In the genomic region with DNA sequence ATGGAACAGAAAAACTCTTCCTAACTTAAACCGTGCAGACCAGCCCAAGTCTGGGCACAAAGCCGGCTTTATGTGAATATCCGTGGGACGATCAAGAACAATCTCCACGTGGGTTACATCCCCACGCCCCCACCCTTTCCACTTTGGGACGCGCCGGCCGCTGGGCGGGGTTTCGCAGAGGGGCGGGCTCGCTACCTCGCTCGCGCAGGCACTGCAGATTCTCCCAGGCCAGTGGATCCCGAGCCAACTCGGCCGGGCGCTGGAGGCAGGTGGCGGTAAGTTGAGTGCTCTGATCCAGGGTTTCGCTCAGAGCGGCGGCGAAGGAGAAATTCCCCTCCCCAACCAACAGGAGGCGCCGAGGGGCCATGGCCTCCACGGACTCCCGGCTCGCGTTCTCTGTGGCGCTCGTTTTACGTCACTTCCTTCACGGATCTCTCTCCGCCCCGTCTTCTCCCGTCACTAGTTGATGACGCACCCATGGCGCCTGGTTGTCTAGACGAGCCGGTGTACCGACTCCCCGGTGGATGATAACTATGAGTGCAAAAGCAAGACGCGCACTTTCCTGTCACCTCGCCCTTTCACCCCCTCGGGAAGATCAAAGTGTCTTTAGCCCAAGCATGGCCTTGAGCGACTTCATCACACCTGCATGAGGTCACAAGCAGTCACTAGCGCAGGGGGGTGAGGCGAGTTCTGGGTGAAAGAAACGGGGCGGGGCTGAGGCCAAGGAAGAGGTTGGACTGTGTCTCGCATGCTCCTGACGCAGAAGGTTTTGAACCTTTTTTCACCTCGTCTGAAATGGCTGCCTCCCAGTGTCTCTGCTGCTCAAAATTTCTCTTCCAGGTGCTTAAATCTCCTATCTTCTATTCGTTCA, we compare ENCODE assay signal across 1 cellular context.
TF ChIP-seq lines count a peak whose summit lies in the region.

A gene with protein sequence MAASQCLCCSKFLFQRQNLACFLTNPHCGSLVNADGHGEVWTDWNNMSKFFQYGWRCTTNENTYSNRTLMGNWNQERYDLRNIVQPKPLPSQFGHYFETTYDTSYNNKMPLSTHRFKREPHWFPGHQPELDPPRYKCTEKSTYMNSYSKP (plus strand): TSS at position 776 of the 871 bp plus-strand sequence. CDS start 20 bp downstream, at position 796.
A gene with protein sequence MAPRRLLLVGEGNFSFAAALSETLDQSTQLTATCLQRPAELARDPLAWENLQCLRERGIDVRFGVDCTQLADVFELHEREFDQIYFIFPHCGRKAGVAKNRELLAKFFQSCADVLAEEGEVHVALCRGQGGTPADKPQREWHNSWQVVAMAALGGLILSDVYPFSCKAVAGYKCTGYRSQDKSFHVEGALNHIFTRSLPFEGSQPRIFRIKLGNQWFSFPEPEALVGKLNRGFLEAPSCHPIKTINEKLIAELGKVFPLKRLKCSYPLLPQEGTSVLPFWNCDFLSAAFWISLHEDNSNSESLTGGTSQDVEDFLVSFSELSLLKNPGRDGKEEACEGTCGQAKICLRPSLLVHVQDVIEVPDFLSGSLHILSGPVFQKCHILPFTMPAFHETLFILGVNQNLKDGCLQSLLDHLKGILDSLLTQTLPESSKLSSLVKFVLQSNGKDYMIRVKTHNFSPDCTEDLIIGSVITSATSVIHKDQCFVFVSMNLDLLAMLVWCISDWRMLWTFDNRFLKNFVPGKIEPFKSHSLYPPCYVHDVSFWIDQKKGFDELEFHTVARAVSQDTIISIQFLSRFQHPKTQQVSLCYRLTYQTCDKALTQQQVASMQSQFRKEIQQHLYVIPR (minus strand): TSS at position 400 of the 871 bp plus-strand sequence. CDS start 33 bp downstream, at position 367.

TF ChIP-seq in HepG2, 621 proteins besides CTCF, POLR2A, EP300 and RAD21 (continued from another document and continues in another):
- TF ChIP-seq, protein P1, sequence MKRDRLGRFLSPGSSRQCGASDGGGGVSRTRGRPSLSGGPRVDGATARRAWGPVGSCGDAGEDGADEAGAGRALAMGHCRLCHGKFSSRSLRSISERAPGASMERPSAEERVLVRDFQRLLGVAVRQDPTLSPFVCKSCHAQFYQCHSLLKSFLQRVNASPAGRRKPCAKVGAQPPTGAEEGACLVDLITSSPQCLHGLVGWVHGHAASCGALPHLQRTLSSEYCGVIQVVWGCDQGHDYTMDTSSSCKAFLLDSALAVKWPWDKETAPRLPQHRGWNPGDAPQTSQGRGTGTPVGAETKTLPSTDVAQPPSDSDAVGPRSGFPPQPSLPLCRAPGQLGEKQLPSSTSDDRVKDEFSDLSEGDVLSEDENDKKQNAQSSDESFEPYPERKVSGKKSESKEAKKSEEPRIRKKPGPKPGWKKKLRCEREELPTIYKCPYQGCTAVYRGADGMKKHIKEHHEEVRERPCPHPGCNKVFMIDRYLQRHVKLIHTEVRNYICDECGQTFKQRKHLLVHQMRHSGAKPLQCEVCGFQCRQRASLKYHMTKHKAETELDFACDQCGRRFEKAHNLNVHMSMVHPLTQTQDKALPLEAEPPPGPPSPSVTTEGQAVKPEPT (CRISPR knock-in tag; IDR thresholded peaks at IDR 0.05; ENCODE audit: low read depth), result no peak
- TF ChIP-seq ZNF569 (CRISPR knock-in tag; IDR thresholded peaks at IDR 0.05; ENCODE audit: borderline replicate concordance) (no peak), ZNF264 (CRISPR knock-in tag; IDR thresholded peaks at IDR 0.05) (peak; percentile 46; the same call in 1 of the 2 replicates), EED (CRISPR knock-in tag; IDR thresholded peaks at IDR 0.05) (0 out of 2 replicates have a peak, but pooled peaks have one; percentile 21), FOXM1 (CRISPR knock-in tag; IDR thresholded peaks at IDR 0.05) (no peak), CEBPG (CRISPR knock-in tag; IDR thresholded peaks at IDR 0.05) (no peak; the same call in 1 of the 2 replicates), CCAR2 (optimal IDR thresholded peaks at IDR 0.05; ENCODE audit: low read depth, low read length) (peak; percentile 26), BORCS8-MEF2B (CRISPR knock-in tag; IDR thresholded peaks at IDR 0.05) (peak; percentile 19; the same call in 1 of the 2 replicates), ZNF816 (CRISPR knock-in tag; IDR thresholded peaks at IDR 0.05; ENCODE audit: borderline replicate concordance) (peak; percentile 79; the same call in 1 of the 2 replicates), ZNF790 (CRISPR knock-in tag; IDR thresholded peaks at IDR 0.05; ENCODE audit: borderline replicate concordance) (no peak), KDM3A (CRISPR knock-in tag; IDR thresholded peaks at IDR 0.05; ENCODE audit: low read depth) (peak; percentile 86; the same call in 1 of the 2 replicates), U2AF1 (optimal IDR thresholded peaks at IDR 0.05; ENCODE audit: low read depth, low read length) (no peak), ZNF225 (CRISPR knock-in tag; IDR thresholded peaks at IDR 0.05) (no peak), GTF3A (CRISPR knock-in tag; conservative IDR thresholded peaks at IDR 0.05) (no peak), NFKBIZ (CRISPR knock-in tag; IDR thresholded peaks at IDR 0.05) (no peak; the same call in 1 of the 2 replicates), ETV6 (CRISPR knock-in tag; conservative IDR thresholded peaks at IDR 0.05) (no peak), ZNF383 (CRISPR knock-in tag; IDR thresholded peaks at IDR 0.05; ENCODE audit: borderline replicate concordance) (no peak; the same call in 1 of the 2 replicates), XRCC5 (optimal IDR thresholded peaks at IDR 0.05; ENCODE audit: low read length) (peak; percentile 95), KLF11 (CRISPR knock-in tag; IDR thresholded peaks at IDR 0.05) (0 out of 2 replicates have a peak, but pooled peaks have one; percentile 47), PRPF4 (IDR thresholded peaks at IDR 0.05; ENCODE audit: low read depth, low read length, poor library complexity, severe bottlenecking) (no peak), NR3C1 (CRISPR knock-in tag; IDR thresholded peaks at IDR 0.05) (no peak), ZNF614 (CRISPR knock-in tag; IDR thresholded peaks at IDR 0.05; ENCODE audit: borderline replicate concordance) (no peak; the same call in 1 of the 2 replicates), FLYWCH1 (CRISPR knock-in tag; IDR thresholded peaks at IDR 0.05) (0 out of 2 replicates have a peak, but pooled peaks have one; percentile 66), KDM2A (CRISPR knock-in tag; IDR thresholded peaks at IDR 0.05; ENCODE audit: borderline replicate concordance, low read depth) (peak; percentile 88), MEIS1 (CRISPR knock-in tag; IDR thresholded peaks at IDR 0.05; ENCODE audit: borderline replicate concordance) (peak; percentile 71; the same call in 1 of the 2 replicates)
- TF ChIP-seq, protein P2, sequence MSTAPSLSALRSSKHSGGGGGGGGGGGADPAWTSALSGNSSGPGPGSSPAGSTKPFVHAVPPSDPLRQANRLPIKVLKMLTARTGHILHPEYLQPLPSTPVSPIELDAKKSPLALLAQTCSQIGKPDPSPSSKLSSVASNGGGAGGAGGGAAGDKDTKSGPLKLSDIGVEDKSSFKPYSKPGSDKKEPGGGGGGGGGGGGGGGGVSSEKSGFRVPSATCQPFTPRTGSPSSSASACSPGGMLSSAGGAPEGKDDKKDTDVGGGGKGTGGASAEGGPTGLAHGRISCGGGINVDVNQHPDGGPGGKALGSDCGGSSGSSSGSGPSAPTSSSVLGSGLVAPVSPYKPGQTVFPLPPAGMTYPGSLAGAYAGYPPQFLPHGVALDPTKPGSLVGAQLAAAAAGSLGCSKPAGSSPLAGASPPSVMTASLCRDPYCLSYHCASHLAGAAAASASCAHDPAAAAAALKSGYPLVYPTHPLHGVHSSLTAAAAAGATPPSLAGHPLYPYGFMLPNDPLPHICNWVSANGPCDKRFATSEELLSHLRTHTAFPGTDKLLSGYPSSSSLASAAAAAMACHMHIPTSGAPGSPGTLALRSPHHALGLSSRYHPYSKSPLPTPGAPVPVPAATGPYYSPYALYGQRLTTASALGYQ (CRISPR knock-in tag; IDR thresholded peaks at IDR 0.05), result peak; percentile 67; the same call in 1 of the 2 replicates
- TF ChIP-seq, protein P3, sequence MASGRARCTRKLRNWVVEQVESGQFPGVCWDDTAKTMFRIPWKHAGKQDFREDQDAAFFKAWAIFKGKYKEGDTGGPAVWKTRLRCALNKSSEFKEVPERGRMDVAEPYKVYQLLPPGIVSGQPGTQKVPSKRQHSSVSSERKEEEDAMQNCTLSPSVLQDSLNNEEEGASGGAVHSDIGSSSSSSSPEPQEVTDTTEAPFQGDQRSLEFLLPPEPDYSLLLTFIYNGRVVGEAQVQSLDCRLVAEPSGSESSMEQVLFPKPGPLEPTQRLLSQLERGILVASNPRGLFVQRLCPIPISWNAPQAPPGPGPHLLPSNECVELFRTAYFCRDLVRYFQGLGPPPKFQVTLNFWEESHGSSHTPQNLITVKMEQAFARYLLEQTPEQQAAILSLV (CRISPR knock-in tag; IDR thresholded peaks at IDR 0.05; ENCODE audit: borderline replicate concordance), result peak; percentile 34; the same call in 1 of the 2 replicates
- TF ChIP-seq, protein P4, sequence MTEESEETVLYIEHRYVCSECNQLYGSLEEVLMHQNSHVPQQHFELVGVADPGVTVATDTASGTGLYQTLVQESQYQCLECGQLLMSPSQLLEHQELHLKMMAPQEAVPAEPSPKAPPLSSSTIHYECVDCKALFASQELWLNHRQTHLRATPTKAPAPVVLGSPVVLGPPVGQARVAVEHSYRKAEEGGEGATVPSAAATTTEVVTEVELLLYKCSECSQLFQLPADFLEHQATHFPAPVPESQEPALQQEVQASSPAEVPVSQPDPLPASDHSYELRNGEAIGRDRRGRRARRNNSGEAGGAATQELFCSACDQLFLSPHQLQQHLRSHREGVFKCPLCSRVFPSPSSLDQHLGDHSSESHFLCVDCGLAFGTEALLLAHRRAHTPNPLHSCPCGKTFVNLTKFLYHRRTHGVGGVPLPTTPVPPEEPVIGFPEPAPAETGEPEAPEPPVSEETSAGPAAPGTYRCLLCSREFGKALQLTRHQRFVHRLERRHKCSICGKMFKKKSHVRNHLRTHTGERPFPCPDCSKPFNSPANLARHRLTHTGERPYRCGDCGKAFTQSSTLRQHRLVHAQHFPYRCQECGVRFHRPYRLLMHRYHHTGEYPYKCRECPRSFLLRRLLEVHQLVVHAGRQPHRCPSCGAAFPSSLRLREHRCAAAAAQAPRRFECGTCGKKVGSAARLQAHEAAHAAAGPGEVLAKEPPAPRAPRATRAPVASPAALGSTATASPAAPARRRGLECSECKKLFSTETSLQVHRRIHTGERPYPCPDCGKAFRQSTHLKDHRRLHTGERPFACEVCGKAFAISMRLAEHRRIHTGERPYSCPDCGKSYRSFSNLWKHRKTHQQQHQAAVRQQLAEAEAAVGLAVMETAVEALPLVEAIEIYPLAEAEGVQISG (CRISPR knock-in tag; IDR thresholded peaks at IDR 0.05), result peak; percentile 95
- TF ChIP-seq, protein P5, sequence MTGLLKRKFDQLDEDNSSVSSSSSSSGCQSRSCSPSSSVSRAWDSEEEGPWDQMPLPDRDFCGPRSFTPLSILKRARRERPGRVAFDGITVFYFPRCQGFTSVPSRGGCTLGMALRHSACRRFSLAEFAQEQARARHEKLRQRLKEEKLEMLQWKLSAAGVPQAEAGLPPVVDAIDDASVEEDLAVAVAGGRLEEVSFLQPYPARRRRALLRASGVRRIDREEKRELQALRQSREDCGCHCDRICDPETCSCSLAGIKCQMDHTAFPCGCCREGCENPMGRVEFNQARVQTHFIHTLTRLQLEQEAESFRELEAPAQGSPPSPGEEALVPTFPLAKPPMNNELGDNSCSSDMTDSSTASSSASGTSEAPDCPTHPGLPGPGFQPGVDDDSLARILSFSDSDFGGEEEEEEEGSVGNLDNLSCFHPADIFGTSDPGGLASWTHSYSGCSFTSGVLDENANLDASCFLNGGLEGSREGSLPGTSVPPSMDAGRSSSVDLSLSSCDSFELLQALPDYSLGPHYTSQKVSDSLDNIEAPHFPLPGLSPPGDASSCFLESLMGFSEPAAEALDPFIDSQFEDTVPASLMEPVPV (CRISPR knock-in tag; IDR thresholded peaks at IDR 0.05), result peak; percentile 88; the same call in 1 of the 2 replicates
- TF ChIP-seq, protein P6, sequence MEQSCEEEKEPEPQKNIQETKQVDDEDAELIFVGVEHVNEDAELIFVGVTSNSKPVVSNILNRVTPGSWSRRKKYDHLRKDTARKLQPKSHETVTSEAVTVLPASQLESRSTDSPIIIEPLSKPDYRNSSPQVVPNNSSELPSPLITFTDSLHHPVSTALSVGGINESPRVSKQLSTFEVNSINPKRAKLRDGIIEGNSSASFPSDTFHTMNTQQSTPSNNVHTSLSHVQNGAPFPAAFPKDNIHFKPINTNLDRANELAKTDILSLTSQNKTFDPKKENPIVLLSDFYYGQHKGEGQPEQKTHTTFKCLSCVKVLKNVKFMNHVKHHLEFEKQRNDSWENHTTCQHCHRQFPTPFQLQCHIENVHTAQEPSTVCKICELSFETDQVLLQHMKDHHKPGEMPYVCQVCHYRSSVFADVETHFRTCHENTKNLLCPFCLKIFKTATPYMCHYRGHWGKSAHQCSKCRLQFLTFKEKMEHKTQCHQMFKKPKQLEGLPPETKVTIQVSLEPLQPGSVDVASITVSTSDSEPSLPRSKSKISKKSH (CRISPR knock-in tag; IDR thresholded peaks at IDR 0.05; ENCODE audit: borderline replicate concordance), result no peak
- TF ChIP-seq, protein P7, sequence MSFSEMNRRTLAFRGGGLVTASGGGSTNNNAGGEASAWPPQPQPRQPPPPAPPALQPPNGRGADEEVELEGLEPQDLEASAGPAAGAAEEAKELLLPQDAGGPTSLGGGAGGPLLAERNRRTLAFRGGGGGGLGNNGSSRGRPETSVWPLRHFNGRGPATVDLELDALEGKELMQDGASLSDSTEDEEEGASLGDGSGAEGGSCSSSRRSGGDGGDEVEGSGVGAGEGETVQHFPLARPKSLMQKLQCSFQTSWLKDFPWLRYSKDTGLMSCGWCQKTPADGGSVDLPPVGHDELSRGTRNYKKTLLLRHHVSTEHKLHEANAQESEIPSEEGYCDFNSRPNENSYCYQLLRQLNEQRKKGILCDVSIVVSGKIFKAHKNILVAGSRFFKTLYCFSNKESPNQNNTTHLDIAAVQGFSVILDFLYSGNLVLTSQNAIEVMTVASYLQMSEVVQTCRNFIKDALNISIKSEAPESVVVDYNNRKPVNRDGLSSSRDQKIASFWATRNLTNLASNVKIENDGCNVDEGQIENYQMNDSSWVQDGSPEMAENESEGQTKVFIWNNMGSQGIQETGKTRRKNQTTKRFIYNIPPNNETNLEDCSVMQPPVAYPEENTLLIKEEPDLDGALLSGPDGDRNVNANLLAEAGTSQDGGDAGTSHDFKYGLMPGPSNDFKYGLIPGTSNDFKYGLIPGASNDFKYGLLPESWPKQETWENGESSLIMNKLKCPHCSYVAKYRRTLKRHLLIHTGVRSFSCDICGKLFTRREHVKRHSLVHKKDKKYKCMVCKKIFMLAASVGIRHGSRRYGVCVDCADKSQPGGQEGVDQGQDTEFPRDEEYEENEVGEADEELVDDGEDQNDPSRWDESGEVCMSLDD (CRISPR knock-in tag; IDR thresholded peaks at IDR 0.05; ENCODE audit: borderline replicate concordance), result no peak; the same call in 1 of the 2 replicates
- TF ChIP-seq, protein P8, sequence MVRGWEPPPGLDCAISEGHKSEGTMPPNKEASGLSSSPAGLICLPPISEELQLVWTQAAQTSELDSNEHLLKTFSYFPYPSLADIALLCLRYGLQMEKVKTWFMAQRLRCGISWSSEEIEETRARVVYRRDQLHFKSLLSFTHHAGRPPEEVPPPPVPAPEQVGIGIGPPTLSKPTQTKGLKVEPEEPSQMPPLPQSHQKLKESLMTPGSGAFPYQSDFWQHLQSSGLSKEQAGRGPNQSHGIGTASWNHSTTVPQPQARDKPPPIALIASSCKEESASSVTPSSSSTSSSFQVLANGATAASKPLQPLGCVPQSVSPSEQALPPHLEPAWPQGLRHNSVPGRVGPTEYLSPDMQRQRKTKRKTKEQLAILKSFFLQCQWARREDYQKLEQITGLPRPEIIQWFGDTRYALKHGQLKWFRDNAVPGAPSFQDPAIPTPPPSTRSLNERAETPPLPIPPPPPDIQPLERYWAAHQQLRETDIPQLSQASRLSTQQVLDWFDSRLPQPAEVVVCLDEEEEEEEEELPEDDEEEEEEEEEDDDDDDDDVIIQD (CRISPR knock-in tag; IDR thresholded peaks at IDR 0.05; ENCODE audit: low read depth), result peak; percentile 42; the same call in 1 of the 2 replicates
